In genomic region chr12:110279976-110280783, GRCh38 we compare ENCODE assay signal across 8 cellular contexts. TPM values are rescaled to one million over a fixed set of nuclear protein-coding genes. Genes with fewer than 3 reads are reported as not detected.
A peak's percentile ranks its signal among the peaks of the same experiment; 100 is the strongest.
DNase-seq lines count a peak whose midpoint lies in the region; ATAC-seq and TF ChIP-seq lines count a peak whose summit lies in the region.

No MANE protein-coding gene starts in this region.

- intact Hi-C loops in activated T-helper 2 cell treated with anti-CD3 and anti-CD28 coated beads, Interferon-gamma antibody, Interleukin-2, Interleukin-4, amounts not matched to agents 10 μg/mL and 5 μg/mL and 100 μg/mL, durations not matched to agents 14 hours and 24 hours and 36 hours (cut with micrococcal nuclease), result loop anchor here (5.0 kb wide), 2 partner anchors 72 to 302 kb away; partner anchors contain the start of gene PPTC7

- no peak for TF ChIP-seq CTCF in foreskin fibroblast (IDR thresholded peaks at IDR 0.05; ENCODE audit: low read depth, low read length)
- no peak for TF ChIP-seq CTCF in thoracic aorta (IDR thresholded peaks at IDR 0.05)

- H3K36me3 Mint-ChIP-seq in activated T-helper 2 cell treated with anti-CD3 and anti-CD28 coated beads, Interferon-gamma antibody, Interleukin-2, Interleukin-4, amounts not matched to agents 10 μg/mL and 5 μg/mL and 100 μg/mL, durations not matched to agents 14 hours and 24 hours and 36 hours (ENCODE audit: low read depth), result peaks cover 32% of the 10 kb centered on the region

- no peaks in the 10 kb centered on the region for H3K9me3 Mint-ChIP-seq in activated T-helper 2 cell treated with anti-CD3 and anti-CD28 coated beads, Interferon-gamma antibody, Interleukin-2, Interleukin-4, amounts not matched to agents 10 μg/mL and 5 μg/mL and 100 μg/mL, durations not matched to agents 14 hours and 24 hours and 36 hours

- H3K4me3 ChIP-seq in foreskin fibroblast (ENCODE audit: low read depth in 1 of 2, low read length in 2 of 2) (peak overlapping the region; percentile 67), neuron (ENCODE audit: low read length) (peak overlapping the region; percentile 96), thoracic aorta (peak overlapping the region; percentile 93)

- peak overlapping the region; percentile 79 for H3K27ac Mint-ChIP-seq in activated T-helper 2 cell treated with anti-CD3 and anti-CD28 coated beads, Interferon-gamma antibody, Interleukin-2, Interleukin-4, amounts not matched to agents 10 μg/mL and 5 μg/mL and 100 μg/mL, durations not matched to agents 14 hours and 24 hours and 36 hours

- H3K36me3 ChIP-seq in neuron (ENCODE audit: insufficient read depth, low read length) (peaks cover 16% of the 10 kb centered on the region), thoracic aorta (no peaks in the 10 kb centered on the region)

- ATAC-seq in HG03025 (IDR thresholded peaks at IDR 0.05; ENCODE audit: low FRiP score, unreplicated experiment) (peak; percentile 1), thoracic aorta (ENCODE audit: insufficient number of reproducible peaks, low FRiP score, low read depth) (peak; percentile 11)

- H3K27me3 ChIP-seq in neuron (ENCODE audit: insufficient read depth, low read length), result no peaks in the 10 kb centered on the region
- H3K27me3 ChIP-seq in thoracic aorta (replicated peaks; ENCODE audit: insufficient read depth), result no peaks in the 10 kb centered on the region

- H3K27me3 Mint-ChIP-seq in activated T-helper 2 cell treated with anti-CD3 and anti-CD28 coated beads, Interferon-gamma antibody, Interleukin-2, Interleukin-4, amounts not matched to agents 10 μg/mL and 5 μg/mL and 100 μg/mL, durations not matched to agents 14 hours and 24 hours and 36 hours (ENCODE audit: low read depth), result peaks cover 10% of the 10 kb centered on the region

- H3K9me3 ChIP-seq in neuron (ENCODE audit: low read length) (no peaks in the 10 kb centered on the region), thoracic aorta (no peaks in the 10 kb centered on the region)

- H2AFZ ChIP-seq in neuron (ENCODE audit: low read depth, low read length), result peak overlapping the region; percentile 77

- H3K4me3 Mint-ChIP-seq in activated T-helper 2 cell treated with anti-CD3 and anti-CD28 coated beads, Interferon-gamma antibody, Interleukin-2, Interleukin-4, amounts not matched to agents 10 μg/mL and 5 μg/mL and 100 μg/mL, durations not matched to agents 14 hours and 24 hours and 36 hours (ENCODE audit: low read depth), result peak overlapping the region; percentile 79

- H3K4me1 ChIP-seq in neuron (ENCODE audit: insufficient read depth, low read length) (peaks cover 32% of the 10 kb centered on the region), thoracic aorta (ENCODE audit: control insufficient read depth in 1 of 2, low read depth in 2 of 2) (peaks cover 2 to 52% of the 10 kb centered on the region in 2 donors)

- peaks cover 36% of the 10 kb centered on the region for H3K4me1 Mint-ChIP-seq in activated T-helper 2 cell treated with anti-CD3 and anti-CD28 coated beads, Interferon-gamma antibody, Interleukin-2, Interleukin-4, amounts not matched to agents 10 μg/mL and 5 μg/mL and 100 μg/mL, durations not matched to agents 14 hours and 24 hours and 36 hours (ENCODE audit: low read depth)

- peak; percentile 44 for DNase-seq in NCI-H2107 treated with DMSO at 0.1 percent for 48 hours (lab: John Stamatoyannopoulos, UW; ENCODE audit: unreplicated experiment)
- DNase-seq in NCI-H2107 (lab: John Stamatoyannopoulos, UW), result no peak
- DNase-seq in NCI-H774 (lab: John Stamatoyannopoulos, UW), result peak; percentile 43
- no peak for DNase-seq in activated T-helper 2 cell treated with anti-CD3 and anti-CD28 coated beads, Interferon-gamma antibody, Interleukin-2, Interleukin-4, amounts not matched to agents 10 μg/mL and 5 μg/mL and 100 μg/mL, durations not matched to agents 14 hours and 24 hours and 36 hours (ENCODE audit: low spot score)
- peak; percentile 45 to 75 for DNase-seq in foreskin fibroblast
- no peak for DNase-seq in thoracic aorta (ENCODE audit: low spot score)

- H3K27ac ChIP-seq in thoracic aorta, result peak overlapping the region; percentile 93 to 94

RNA-seq across cellular contexts. Expression of gene ATP2A2, which starts 0.9 kb away (rescaled TPM):
- total RNA-seq in activated T-helper 2 cell treated with anti-CD3 and anti-CD28 coated beads, Interferon-gamma antibody, Interleukin-2, Interleukin-4, amounts not matched to agents 10 μg/mL and 5 μg/mL and 100 μg/mL, durations not matched to agents 14 hours and 24 hours and 36 hours, result 213 and 219 TPM in 2 replicates
- 100 to 1,000 TPM; 226 to 290 TPM for total RNA-seq in thoracic aorta

Comparison
In these comparisons a context has a peak if more than half of its experiments do, and no peak if none do; other contexts are left out.
1. DNase-seq: peak in NCI-H2107 treated with DMSO at 0.1 percent for 48 hours (single experiment), NCI-H774 (single experiment) and foreskin fibroblast (2 of 2); none in NCI-H2107 (single experiment), activated T-helper 2 cell treated with anti-CD3 and anti-CD28 coated beads, Interferon-gamma antibody, Interleukin-2, Interleukin-4, amounts not matched to agents 10 μg/mL and 5 μg/mL and 100 μg/mL, durations not matched to agents 14 hours and 24 hours and 36 hours (single experiment) and thoracic aorta (single experiment).
2. Peak in every context shown above with its lines, with median percentiles within 50 percentile points of each other: H3K4me3 ChIP-seq.